Comparison of ENCODE assay signal across 21 cellular contexts in genomic region chr11:130381317-130381716, GRCh38. TPM values are rescaled to one million over a fixed set of nuclear protein-coding genes. Genes with fewer than 3 reads are reported as not detected.
DNase-seq lines count a peak whose midpoint lies in the region; ATAC-seq, FAIRE-seq and TF ChIP-seq lines count a peak whose summit lies in the region.
"Had no signal": no experiment of that assay in that cellular context is flagged by ENCODE, and none has a peak within 500 bp of the region (broad histone marks: within the 10 kb centered on the region; RNA-seq: fewer than 3 reads in every experiment).

No MANE protein-coding gene starts in this region.

- CTCF ChIA-PET in H1 (lab: Charles Lee; ENCODE audit: partially characterized antibody) = interaction anchor here (0.7 to 1.1 kb wide), 5 partner anchors 22 to 69 kb away, joined by 3 to 4 read pairs (median 3); partner anchors contain the start of gene ADAMTS8

- peak overlapping the region; percentile 88; the same call in 1 of the 2 replicates for H2AK5ac ChIP-seq in H1 (ENCODE audit: low read depth, low read length)

- H4K5ac ChIP-seq in H1 (ENCODE audit: insufficient read length, low read depth, low read length) = no peak overlapping the region

- ATAC-seq in left ventricle myocardium superior = peak; percentile 43
- no peak for ATAC-seq in Right ventricle myocardium inferior
- ATAC-seq: SK-N-SH treated with all-trans-retinoic acid at 6 μM for 48 hours had no signal

- H3K36me3 ChIP-seq in H1 (ENCODE audit: control insufficient read depth in 2 of 4, insufficient read depth in 4 of 4, low read length in 3 of 4) (no peaks in the 10 kb centered on the region; a peak in 1 of 8 replicates), HAP-1 (replicated peaks) (no peaks in the 10 kb centered on the region)

- no peaks in the 10 kb centered on the region for H3K9me3 ChIP-seq in H1 (ENCODE audit: insufficient read depth in 2 of 2, low read depth in 1 of 2, low read length in 1 of 2)
- H3K9me3 ChIP-seq in HAP-1 = no peaks in the 10 kb centered on the region

- H3K23ac ChIP-seq in H1 (ENCODE audit: insufficient read length) = no peak overlapping the region

- H3K4me3 ChIP-seq in H1 (ENCODE audit: extremely low read depth in 1 of 4, insufficient read depth in 2 of 4, low read depth in 3 of 4, low read length in 4 of 4) (no peak overlapping the region), retinal pigment epithelial cell (ENCODE audit: low read length) (no peak overlapping the region), HAP-1 (no peak overlapping the region)

- no peaks in the 10 kb centered on the region for H3K79me2 ChIP-seq in H1 (ENCODE audit: control insufficient read depth in 1 of 2, insufficient read depth in 2 of 2, low read length in 2 of 2)

- no peak overlapping the region for H3K9ac ChIP-seq in H1 (replicated peaks in 1 of 4; ENCODE audit: extremely low read depth in 1 of 4, low read depth in 3 of 4, low read length in 3 of 4)

- 86% methylated on average over 7 of the region's 7 CpGs; no CpG with 5 or more reads in 1 of the 2 experiments for WGBS in H1 (ENCODE audit: extremely low coverage in 1 of 2, insufficient coverage in 1 of 2, insufficient read length in 1 of 2, insufficient replicate concordance in 2 of 2, low coverage in 1 of 2, low lambda C conversion rate in 2 of 2, missing lambda C conversion rate in 1 of 2), 2 experiments

- peak overlapping the region; percentile 54 for H2BK120ac ChIP-seq in H1 (replicated peaks; ENCODE audit: low read depth, low read length)

- no peak for TF ChIP-seq RAD21 in H1 (IDR thresholded peaks at IDR 0.05 in 1 of 2, conservative IDR thresholded peaks at IDR 0.05 in 1 of 2; ENCODE audit: low read depth in 2 of 2, low read length in 2 of 2)

- H3K27me3 ChIP-seq in H1 (replicated peaks in 1 of 4; ENCODE audit: control insufficient read depth in 3 of 4, extremely low read depth in 1 of 4, insufficient read depth in 3 of 4, low read length in 3 of 4) (no peaks in the 10 kb centered on the region), HAP-1 (ENCODE audit: low read depth) (no peaks in the 10 kb centered on the region)

- peak overlapping the region; percentile 86; the same call in 1 of the 2 replicates for H2BK5ac ChIP-seq in H1 (ENCODE audit: low read depth, low read length)

- no peak for DNase-seq in left ventricle myocardium superior
- DNase-seq in Right ventricle myocardium inferior (ENCODE audit: missing footprints) = no peak
- DNase-seq in NCI-H69 (lab: John Stamatoyannopoulos, UW) = peak; percentile 28
- DNase-seq in H1 (ENCODE audit: low read depth in 1 of 2, low spot score in 2 of 2) = no peak
- DNase-seq in retinal pigment epithelial cell (ENCODE audit: low read depth) = no peak
- DNase-seq in cerebellum (ENCODE audit: low spot score) = no peak
- DNase-seq in HAP-1 (ENCODE audit: low spot score in 2 of 2) = no peak
- DNase-seq: GDM1, HCEC 1CT, KG1, MV-4-11, NCI-H1417 treated with DMSO at 0.1 percent for 48 hours, NCI-H1930, NCI-H2171 treated with DMSO at 0.1 percent for 48 hours, NCI-H446, NCI-H526 treated with DMSO at 0.1 percent for 48 hours, SIG-M5, T-helper 1 cell had no signal

- peak overlapping the region; percentile 91; the same call in 1 of the 2 replicates for H2BK12ac ChIP-seq in H1 (ENCODE audit: low read depth, low read length)

- no peak overlapping the region for H3K14ac ChIP-seq in H1 (ENCODE audit: insufficient read length)

- H2BK20ac ChIP-seq in H1 (ENCODE audit: low read length) = peak overlapping the region; percentile 100

- H3K23me2 ChIP-seq in H1 (ENCODE audit: low read depth, low read length) = no peaks in the 10 kb centered on the region

- POLR2A ChIA-PET in H1 (lab: Charles Lee; ENCODE audit: partially characterized antibody) = interaction anchor here (0.7 to 1.8 kb wide), 5 partner anchors 19 to 62 kb away, joined by 3 to 6 read pairs (median 3); no protein-coding TSS in a partner anchor

- no peak overlapping the region for H3K4me2 ChIP-seq in H1 (ENCODE audit: insufficient read depth in 1 of 2, low read depth in 2 of 2, low read length in 2 of 2)

- H3K4ac ChIP-seq in H1 (replicated peaks; ENCODE audit: insufficient read length, low read depth, low read length) = peak overlapping the region; percentile 63

- peak overlapping the region; percentile 67 for H4K91ac ChIP-seq in H1 (replicated peaks; ENCODE audit: insufficient read length, low read length)

- no peaks in the 10 kb centered on the region for H4K20me1 ChIP-seq in H1 (replicated peaks in 1 of 2; ENCODE audit: control insufficient read depth in 1 of 2, insufficient read depth in 2 of 2, low read length in 2 of 2)

- FAIRE-seq in H1 (lab: Jason Lieb, UNC) = no peak

- H3K56ac ChIP-seq in H1 (replicated peaks; ENCODE audit: insufficient read length, low read depth, low read length) = no peak overlapping the region

- H2AFZ ChIP-seq in H1 (ENCODE audit: low read length) = no peak overlapping the region

- no peak for TF ChIP-seq POLR2A in H1 (IDR thresholded peaks at IDR 0.05; ENCODE audit: control extremely low read depth in 1 of 2, low read depth in 2 of 2, low read length in 2 of 2)

- in situ Hi-C loops in HAP-1 (cut with MboI; ENCODE audit: low sequenced_read_pairs) = no loop called here

- no peaks in the 10 kb centered on the region for H3K79me1 ChIP-seq in H1 (ENCODE audit: low read depth, low read length)

- intact Hi-C loops in left ventricle myocardium superior (cut with micrococcal nuclease) = no loop called here
- intact Hi-C loops in Right ventricle myocardium inferior (cut with DNase I) = no loop called here

- H3K18ac ChIP-seq in H1 (ENCODE audit: extremely low read depth, low read length) = peak overlapping the region; percentile 52; the same call in 1 of the 2 replicates

- peaks cover 10 to 25% (median 20%) of the 10 kb centered on the region in 4 experiments for H3K4me1 ChIP-seq in H1 (replicated peaks in 1 of 4; ENCODE audit: control insufficient read depth in 3 of 4, insufficient read depth in 4 of 4, low read length in 3 of 4)
- no peaks in the 10 kb centered on the region for H3K4me1 ChIP-seq in HAP-1

- no peak for TF ChIP-seq EP300 in H1 (IDR thresholded peaks at IDR 0.05; ENCODE audit: borderline replicate concordance in 1 of 2, low read depth in 2 of 2, low read length in 2 of 2)

- no peak overlapping the region for H3K27ac ChIP-seq in H1 (ENCODE audit: low read depth, low read length)

- peak overlapping the region; percentile 54; the same call in 1 of the 2 replicates for H2BK15ac ChIP-seq in H1 (ENCODE audit: low read length)

- no peak for TF ChIP-seq CTCF in H1 (IDR thresholded peaks at IDR 0.05; ENCODE audit: control extremely low read depth in 1 of 3, insufficient read depth in 1 of 3, low read depth in 1 of 3, low read length in 3 of 3)
- peak; percentile 9 for TF ChIP-seq CTCF in retinal pigment epithelial cell (conservative IDR thresholded peaks at IDR 0.05; ENCODE audit: low read depth, low read length)

- H4K8ac ChIP-seq in H1 (ENCODE audit: extremely low read depth, insufficient read depth, low read length) = no peak overlapping the region

TF ChIP-seq in H1, 55 proteins besides CTCF, POLR2A, EP300 and RAD21:
- TF ChIP-seq HDAC2 (IDR thresholded peaks at IDR 0.05; ENCODE audit: borderline replicate concordance in 1 of 2, low read depth in 2 of 2, low read length in 2 of 2) = no peak
- TF ChIP-seq ASH2L (IDR thresholded peaks at IDR 0.05; ENCODE audit: low read length) = no peak
- TF ChIP-seq CBX5 (IDR thresholded peaks at IDR 0.05; ENCODE audit: low read depth, low read length) = no peak
- TF ChIP-seq SUZ12 (IDR thresholded peaks at IDR 0.05; ENCODE audit: low read length) = no peak
- TF ChIP-seq HDAC6 (IDR thresholded peaks at IDR 0.05; ENCODE audit: low read depth, low read length) = no peak
- TF ChIP-seq RXRA (IDR thresholded peaks at IDR 0.05; ENCODE audit: insufficient read depth, low read depth, low read length) = no peak
- TF ChIP-seq SP1 (IDR thresholded peaks at IDR 0.05; ENCODE audit: low read depth, low read length) = no peak
- no peak for TF ChIP-seq YY1 (IDR thresholded peaks at IDR 0.05; ENCODE audit: low read depth, low read length)
- no peak for TF ChIP-seq BACH1 (IDR thresholded peaks at IDR 0.05; ENCODE audit: low read length)

RNA-seq across cellular contexts. Expression of gene ADAMTS8, which starts 47.1 kb away (rescaled TPM):
- 0.42 TPM for total RNA-seq in left ventricle myocardium superior
- 0.57 TPM for total RNA-seq in Right ventricle myocardium inferior
- 15.5 and 16.6 TPM in 2 replicates for total RNA-seq in H1 (2021; fragmentation: NEBNext Ultra II Directional; extraction: Animal tissue kit (Norgen Biotek cat#: 25700))
- 9.3 and 11.1 TPM in 2 replicates for polyA plus RNA-seq in H1 (2011; rRNA removed)
- 10.5 TPM for polyA plus RNA-seq in H1 (2011; cell fraction: cytosol; rRNA removed)
- 13.6 TPM for polyA plus RNA-seq in H1 (2011; cell fraction: nucleus; rRNA removed)
- 11.6 to 13.7 TPM (median 13.3 TPM) in 4 replicates for polyA plus RNA-seq in H1 (2012, experiment 1 of 2)
- 15.3 TPM for polyA plus RNA-seq in H1 (2012, experiment 2 of 2)
- polyA plus RNA-seq in H1 (2013, experiment 1 of 2) = 14.9 TPM
- polyA plus RNA-seq in H1 (2013, experiment 2 of 2) = 14.2 TPM
- polyA minus RNA-seq in H1 (2011; rRNA and poly(A)+ RNA removed) = 8.3 and 9.9 TPM in 2 replicates
- 10.7 TPM for polyA minus RNA-seq in H1 (2011; cell fraction: cytosol; rRNA and poly(A)+ RNA removed)
- polyA minus RNA-seq in H1 (2011; cell fraction: nucleus; rRNA and poly(A)+ RNA removed) = 5.7 TPM
- 1.5 TPM for total RNA-seq in cerebellum
- total RNA-seq: OCI-LY7 had no signal
- polyA plus RNA-seq: CD14-positive monocyte had no signal
